20 cellular contexts compared by ENCODE assay signal in the genomic region with DNA sequence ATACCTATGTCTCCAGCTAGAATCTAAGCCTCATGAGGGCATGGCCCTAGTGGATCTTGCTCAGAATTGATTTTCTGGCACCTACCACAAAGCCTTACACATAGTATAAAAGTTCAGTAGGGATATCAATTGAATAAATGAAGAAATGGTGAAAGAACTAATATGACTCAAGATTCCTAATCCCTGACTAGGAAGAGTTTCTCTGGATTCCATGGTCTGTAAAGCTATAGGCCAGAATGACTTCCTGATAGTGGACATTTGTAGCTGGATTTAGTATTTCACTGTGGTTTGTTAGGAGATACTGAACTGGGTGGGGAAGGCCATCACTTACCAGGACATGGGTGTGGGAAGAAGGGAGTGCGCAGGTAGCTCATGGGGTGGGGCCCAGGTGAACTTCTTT.
A peak's percentile ranks its signal among the peaks of the same experiment; 100 is the strongest.
DNase-seq lines count a peak whose midpoint lies in the region; ATAC-seq and TF ChIP-seq lines count a peak whose summit lies in the region.
"Had no signal": no experiment of that assay in that cellular context is flagged by ENCODE, and none has a peak within 500 bp of the region (broad histone marks: within the 10 kb centered on the region; RNA-seq: fewer than 3 reads in every experiment).

No MANE protein-coding gene starts in this region.

- H3K27me3 Mint-ChIP-seq in T-helper 17 cell, result peaks cover 10% of the 10 kb centered on the region

- H3K4me3 Mint-ChIP-seq in T-helper 17 cell, result no peak overlapping the region
- H3K4me3 Mint-ChIP-seq: CD4-positive, alpha-beta memory T cell had no signal

- peaks cover 5% of the 10 kb centered on the region for H3K36me3 Mint-ChIP-seq in T-helper 17 cell (ENCODE audit: low read depth)

- no peaks in the 10 kb centered on the region for H3K27me3 ChIP-seq in RWPE2 (ENCODE audit: insufficient read depth, poor library complexity, severe bottlenecking)
- H3K27me3 ChIP-seq in tibial artery, result no peaks in the 10 kb centered on the region
- H3K27me3 ChIP-seq: BLaER1 treated with 17β-estradiol and CSF1 and Interleukin-3, amounts not matched to agents 10 nM and 100 nM had no signal

- H3K27ac ChIP-seq in RWPE2 (ENCODE audit: poor library complexity, severe bottlenecking), result no peak overlapping the region
- no peak overlapping the region for H3K27ac ChIP-seq in tibial artery
- H3K27ac ChIP-seq: BLaER1 treated with 17β-estradiol and CSF1 and Interleukin-3, amounts not matched to agents 10 nM and 100 nM; KMS-11 had no signal

- H3K36me3 ChIP-seq in RWPE2 (ENCODE audit: low read depth) (no peaks in the 10 kb centered on the region), tibial artery (no peaks in the 10 kb centered on the region)
- H3K36me3 ChIP-seq: BLaER1 treated with 17β-estradiol and CSF1 and Interleukin-3, amounts not matched to agents 10 nM and 100 nM had no signal

- DNase-seq in EL (peak; percentile 7), RWPE2 (ENCODE audit: low spot score) (no peak), foreskin fibroblast (peak; percentile 20 to 62), OCI-M2 (lab: John Stamatoyannopoulos, UW; ENCODE audit: unreplicated experiment) (no peak), tibial artery (no peak), T-helper 17 cell (no peak), iPS-NIHi11 (ENCODE audit: low spot score) (no peak)
- DNase-seq: CD4-positive, alpha-beta memory T cell; DMS153; NCI-H1105; NCI-H146; NCI-H2029; NCI-H345; NCI-H524; NCI-H774; NK-92 treated with Interleukin-12 subunit alpha and Interleukin-12 subunit beta, amount 100 ng/mL, for 24 hours had no signal

- intact Hi-C loops in tibial artery (cut with DNase I; ENCODE audit: low total_unique reads), result no loop called here

- H3K4me3 ChIP-seq in RWPE2 (ENCODE audit: severe bottlenecking) (no peak overlapping the region), foreskin fibroblast (ENCODE audit: low read depth in 1 of 2, low read length in 2 of 2) (no peak overlapping the region), tibial artery (no peak overlapping the region)
- H3K4me3 ChIP-seq: BLaER1 treated with 17β-estradiol and CSF1 and Interleukin-3, amounts not matched to agents 10 nM and 100 nM had no signal

- ATAC-seq in RWPE2 (ENCODE audit: low read depth), result peak; percentile 42; the same call in 2 of the 3 replicates
- ATAC-seq in T-helper 17 cell, result no peak
- ATAC-seq: Panc1, SK-N-SH treated with all-trans-retinoic acid at 6 μM for 48 hours had no signal

- no peak for TF ChIP-seq CTCF in RWPE2 (IDR thresholded peaks at IDR 0.05; ENCODE audit: poor library complexity, severe bottlenecking)
- TF ChIP-seq CTCF in foreskin fibroblast (IDR thresholded peaks at IDR 0.05; ENCODE audit: low read depth, low read length), result no peak
- no peak for TF ChIP-seq CTCF in tibial artery (IDR thresholded peaks at IDR 0.05)

- H3K4me1 ChIP-seq in RWPE2 (ENCODE audit: insufficient read depth, poor library complexity, severe bottlenecking) (no peaks in the 10 kb centered on the region), tibial artery (no peaks in the 10 kb centered on the region)

- H3K9me3 ChIP-seq in RWPE2 (ENCODE audit: severe bottlenecking) (no peaks in the 10 kb centered on the region), tibial artery (no peaks in the 10 kb centered on the region), T-helper 17 cell (ENCODE audit: control insufficient read depth, low read length, poor library complexity, severe bottlenecking) (no peaks in the 10 kb centered on the region)

- H3K27ac Mint-ChIP-seq in T-helper 17 cell, result no peak overlapping the region

- peaks cover 6% of the 10 kb centered on the region for H3K4me1 Mint-ChIP-seq in T-helper 17 cell

Comparison
In these comparisons a context has a peak if more than half of its experiments do, and no peak if none do; other contexts are left out.
1. DNase-seq: peak in EL (single experiment) and foreskin fibroblast (2 of 2); none in RWPE2 (single experiment), OCI-M2 (single experiment), tibial artery (0 of 2), T-helper 17 cell (0 of 3) and iPS-NIHi11 (single experiment).